In genomic region chr7:158655931-158656441, GRCh38 we compare ENCODE assay signal across 10 cellular contexts. TPM values are rescaled to one million over a fixed set of nuclear protein-coding genes. Genes with fewer than 3 reads are reported as not detected.
DNase-seq lines count a peak whose midpoint lies in the region; ATAC-seq and TF ChIP-seq lines count a peak whose summit lies in the region.
"Had no signal": no experiment of that assay in that cellular context is flagged by ENCODE, and none has a peak within 500 bp of the region (broad histone marks: within the 10 kb centered on the region; RNA-seq: fewer than 3 reads in every experiment).

No MANE protein-coding gene starts in this region.

- peaks cover 15% of the 10 kb centered on the region for H3K4me1 Mint-ChIP-seq in activated naive CD8-positive, alpha-beta T cell treated with anti-CD3 and anti-CD28 coated beads for 36 hours
- H3K4me1 Mint-ChIP-seq: immature natural killer cell had no signal

- peak; percentile 89 for DNase-seq in GM10266 (ENCODE audit: extremely low spot score)
- peak; percentile 57 for DNase-seq in activated naive CD8-positive, alpha-beta T cell treated with anti-CD3 and anti-CD28 coated beads for 36 hours
- DNase-seq in amygdala (lab: John Stamatoyannopoulos, UW), result no peak
- no peak for DNase-seq in NK-92 (lab: John Stamatoyannopoulos, UW; ENCODE audit: unreplicated experiment)
- DNase-seq in NCI-H2171 (lab: John Stamatoyannopoulos, UW), result no peak
- no peak for DNase-seq in mesenteric fat pad (ENCODE audit: low spot score)
- DNase-seq: NCI-H2107 had no signal

- no peaks in the 10 kb centered on the region for H3K27me3 Mint-ChIP-seq in activated naive CD8-positive, alpha-beta T cell treated with anti-CD3 and anti-CD28 coated beads for 36 hours

- no peaks in the 10 kb centered on the region for H3K9me3 Mint-ChIP-seq in activated naive CD8-positive, alpha-beta T cell treated with anti-CD3 and anti-CD28 coated beads for 36 hours
- H3K9me3 Mint-ChIP-seq: immature natural killer cell had no signal

- ATAC-seq in GM19463 (IDR thresholded peaks at IDR 0.05; ENCODE audit: unreplicated experiment), result peak; percentile 96
- peak; percentile 95 for ATAC-seq in HG03196 (IDR thresholded peaks at IDR 0.05; ENCODE audit: unreplicated experiment)

- no peak overlapping the region for H3K4me3 Mint-ChIP-seq in activated naive CD8-positive, alpha-beta T cell treated with anti-CD3 and anti-CD28 coated beads for 36 hours
- H3K4me3 Mint-ChIP-seq: immature natural killer cell had no signal

- TF ChIP-seq CTCF in GM10266 (IDR thresholded peaks at IDR 0.05; ENCODE audit: control insufficient read depth, insufficient read depth, low read depth, missing control alignments), result no peak

- H3K36me3 Mint-ChIP-seq in activated naive CD8-positive, alpha-beta T cell treated with anti-CD3 and anti-CD28 coated beads for 36 hours, result peaks cover 46% of the 10 kb centered on the region

- H3K27ac Mint-ChIP-seq in activated naive CD8-positive, alpha-beta T cell treated with anti-CD3 and anti-CD28 coated beads for 36 hours, result peak overlapping the region; percentile 72

RNA-seq across cellular contexts. Expression of gene NCAPG2, which starts 48.6 kb away (rescaled TPM):
- 100 to 1,000 TPM; 104 to 108 TPM for total RNA-seq in activated naive CD8-positive, alpha-beta T cell treated with anti-CD3 and anti-CD28 coated beads for 36 hours
- total RNA-seq in mesenteric fat pad, result 4.7 TPM

Comparison
In these comparisons a context has a peak if more than half of its experiments do, and no peak if none do; other contexts are left out.
1. DNase-seq: peak in GM10266 (single experiment) and activated naive CD8-positive, alpha-beta T cell treated with anti-CD3 and anti-CD28 coated beads for 36 hours (single experiment); none in amygdala (0 of 56), NK-92 (single experiment), NCI-H2171 (single experiment) and mesenteric fat pad (single experiment).
2. RNA of gene NCAPG2, which starts 48.6 kb away (total RNA-seq): 104 to 108 TPM in activated naive CD8-positive, alpha-beta T cell treated with anti-CD3 and anti-CD28 coated beads for 36 hours; 4.7 TPM in mesenteric fat pad (single experiment); every median in the first group is over 10 times any median in the second.